8 cellular contexts compared by ENCODE assay signal in genomic region chr3:48015451-48016182, GRCh38. TPM values are rescaled to one million over a fixed set of nuclear protein-coding genes. Genes with fewer than 3 reads are reported as not detected.
DNase-seq lines count a peak whose midpoint lies in the region; ATAC-seq and TF ChIP-seq lines count a peak whose summit lies in the region.

No MANE protein-coding gene starts in this region.

- H3K27ac ChIP-seq in cingulate gyrus (ENCODE audit: low read depth, low read length) (peak overlapping the region; percentile 24), upper lobe of right lung (peak overlapping the region; percentile 39)

- no peaks in the 10 kb centered on the region for H3K36me3 Mint-ChIP-seq in activated T-cell treated with anti-CD3 and anti-CD28 coated beads, Interleukin-2, amount 50 U/mL, for 72 hours (ENCODE audit: insufficient read depth in 2 of 2)
- H3K36me3 Mint-ChIP-seq in activated T-cell treated with anti-CD3 and anti-CD28 coated beads, Interleukin-2, amount 50 U/mL, for 4 hours (ENCODE audit: insufficient read depth), result peaks cover 3% of the 10 kb centered on the region

- H3K9me3 ChIP-seq in mucosa of descending colon (no peaks in the 10 kb centered on the region), upper lobe of right lung (no peaks in the 10 kb centered on the region)

- peaks cover 46% of the 10 kb centered on the region for H3K4me1 Mint-ChIP-seq in activated T-cell treated with anti-CD3 and anti-CD28 coated beads, Interleukin-2, amount 50 U/mL, for 72 hours (ENCODE audit: low read depth)
- H3K4me1 Mint-ChIP-seq in activated T-cell treated with anti-CD3 and anti-CD28 coated beads, Interleukin-2, amount 50 U/mL, for 4 hours (ENCODE audit: low read depth), result peaks cover 44% of the 10 kb centered on the region

- H3K4me3 ChIP-seq in mucosa of descending colon (no peak overlapping the region), upper lobe of right lung (no peak overlapping the region)

- H3K4me1 ChIP-seq in mucosa of descending colon (ENCODE audit: low read depth), result peaks cover 29% of the 10 kb centered on the region
- peaks cover 34% of the 10 kb centered on the region for H3K4me1 ChIP-seq in upper lobe of right lung

- no peaks in the 10 kb centered on the region for H3K27me3 Mint-ChIP-seq in activated T-cell treated with anti-CD3 and anti-CD28 coated beads, Interleukin-2, amount 50 U/mL, for 72 hours (ENCODE audit: low read depth)
- no peaks in the 10 kb centered on the region for H3K27me3 Mint-ChIP-seq in activated T-cell treated with anti-CD3 and anti-CD28 coated beads, Interleukin-2, amount 50 U/mL, for 4 hours (ENCODE audit: low read depth)

- in situ Hi-C loops in KBM-7 (cut with MboI; ENCODE audit: low pct_unique_long_range_greater_than_20kb, low sequenced_read_pairs), result no loop called here

- DNase-seq in activated T-cell treated with anti-CD3 and anti-CD28 coated beads, Interleukin-2, amount 50 U/mL, for 72 hours, result no peak
- DNase-seq in activated T-cell treated with anti-CD3 and anti-CD28 coated beads, Interleukin-2, amount 50 U/mL, for 4 hours, result no peak
- DNase-seq in mucosa of descending colon (no peak), upper lobe of right lung (no peak), KBM-7 (no peak)

- no peaks in the 10 kb centered on the region for H3K27me3 ChIP-seq in upper lobe of right lung

- no peaks in the 10 kb centered on the region for H3K9me3 Mint-ChIP-seq in activated T-cell treated with anti-CD3 and anti-CD28 coated beads, Interleukin-2, amount 50 U/mL, for 72 hours
- no peaks in the 10 kb centered on the region for H3K9me3 Mint-ChIP-seq in activated T-cell treated with anti-CD3 and anti-CD28 coated beads, Interleukin-2, amount 50 U/mL, for 4 hours

- intact Hi-C loops in mucosa of descending colon (cut with DNase I, micrococcal nuclease) (no loop called here), upper lobe of right lung (cut with DNase I) (no loop called here)

- no peak for ATAC-seq in activated T-cell treated with anti-CD3 and anti-CD28 coated beads, Interleukin-2, amount 50 U/mL, for 72 hours (replicated peaks in 1 of 2)
- no peak for ATAC-seq in activated T-cell treated with anti-CD3 and anti-CD28 coated beads, Interleukin-2, amount 50 U/mL, for 4 hours
- ATAC-seq in mucosa of descending colon (peak; percentile 62), upper lobe of right lung (no peak), HG03354 (IDR thresholded peaks at IDR 0.05; ENCODE audit: poor library complexity, severe bottlenecking, unreplicated experiment) (no peak), GM18867 (IDR thresholded peaks at IDR 0.05; ENCODE audit: unreplicated experiment) (no peak)

- TF ChIP-seq CTCF in mucosa of descending colon (IDR thresholded peaks at IDR 0.05) (no peak), upper lobe of right lung (IDR thresholded peaks at IDR 0.05) (no peak)

- H3K27ac Mint-ChIP-seq in activated T-cell treated with anti-CD3 and anti-CD28 coated beads, Interleukin-2, amount 50 U/mL, for 72 hours, result peak overlapping the region; percentile 35

- H3K36me3 ChIP-seq in mucosa of descending colon (ENCODE audit: low read depth), result no peaks in the 10 kb centered on the region
- H3K36me3 ChIP-seq in upper lobe of right lung, result no peaks in the 10 kb centered on the region

- H3K4me3 Mint-ChIP-seq in activated T-cell treated with anti-CD3 and anti-CD28 coated beads, Interleukin-2, amount 50 U/mL, for 72 hours, result no peak overlapping the region
- no peak overlapping the region for H3K4me3 Mint-ChIP-seq in activated T-cell treated with anti-CD3 and anti-CD28 coated beads, Interleukin-2, amount 50 U/mL, for 4 hours

RNA-seq across cellular contexts. Expression of gene MAP4, which starts 0.6 kb away (rescaled TPM):
- 100 to 1,000 TPM; 135 to 149 TPM for total RNA-seq in activated T-cell treated with anti-CD3 and anti-CD28 coated beads, Interleukin-2, amount 50 U/mL, for 72 hours
- 100 to 1,000 TPM in 1 of 3 donors, 10 to 100 TPM in 2; 78.6 to 100 (median 90.3) TPM for total RNA-seq in activated T-cell treated with anti-CD3 and anti-CD28 coated beads, Interleukin-2, amount 50 U/mL, for 4 hours
- total RNA-seq in mucosa of descending colon, result 100 to 1,000 TPM; 104 to 316 (median 109) TPM
- total RNA-seq in upper lobe of right lung, result 191 TPM
